Comparison of ENCODE assay signal across 1 cellular context in the genomic region with DNA sequence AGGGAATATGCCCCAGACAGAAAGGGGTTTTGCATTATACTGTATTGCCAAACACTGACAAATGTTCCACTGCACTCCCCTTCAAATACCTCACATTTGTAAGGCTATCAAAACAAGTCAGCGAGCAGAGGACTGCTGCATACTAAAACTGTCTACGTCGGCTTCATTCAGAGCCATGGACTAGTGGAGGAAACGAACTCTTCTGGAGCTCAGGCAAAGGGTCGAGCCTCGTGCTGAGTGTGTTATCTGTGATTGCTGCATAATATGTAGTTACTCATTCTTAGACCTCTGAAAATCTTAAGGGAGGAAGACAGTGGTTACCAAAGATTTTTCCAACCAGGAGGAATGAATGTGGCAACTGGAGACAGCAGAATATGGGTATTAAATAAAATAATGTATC.
TF ChIP-seq lines count a peak whose summit lies in the region.

No MANE protein-coding gene starts in this region.

TF ChIP-seq in GM23338, 12 proteins besides CTCF, POLR2A, EP300 and RAD21 (continued from another document):
- TF ChIP-seq, protein P1, sequence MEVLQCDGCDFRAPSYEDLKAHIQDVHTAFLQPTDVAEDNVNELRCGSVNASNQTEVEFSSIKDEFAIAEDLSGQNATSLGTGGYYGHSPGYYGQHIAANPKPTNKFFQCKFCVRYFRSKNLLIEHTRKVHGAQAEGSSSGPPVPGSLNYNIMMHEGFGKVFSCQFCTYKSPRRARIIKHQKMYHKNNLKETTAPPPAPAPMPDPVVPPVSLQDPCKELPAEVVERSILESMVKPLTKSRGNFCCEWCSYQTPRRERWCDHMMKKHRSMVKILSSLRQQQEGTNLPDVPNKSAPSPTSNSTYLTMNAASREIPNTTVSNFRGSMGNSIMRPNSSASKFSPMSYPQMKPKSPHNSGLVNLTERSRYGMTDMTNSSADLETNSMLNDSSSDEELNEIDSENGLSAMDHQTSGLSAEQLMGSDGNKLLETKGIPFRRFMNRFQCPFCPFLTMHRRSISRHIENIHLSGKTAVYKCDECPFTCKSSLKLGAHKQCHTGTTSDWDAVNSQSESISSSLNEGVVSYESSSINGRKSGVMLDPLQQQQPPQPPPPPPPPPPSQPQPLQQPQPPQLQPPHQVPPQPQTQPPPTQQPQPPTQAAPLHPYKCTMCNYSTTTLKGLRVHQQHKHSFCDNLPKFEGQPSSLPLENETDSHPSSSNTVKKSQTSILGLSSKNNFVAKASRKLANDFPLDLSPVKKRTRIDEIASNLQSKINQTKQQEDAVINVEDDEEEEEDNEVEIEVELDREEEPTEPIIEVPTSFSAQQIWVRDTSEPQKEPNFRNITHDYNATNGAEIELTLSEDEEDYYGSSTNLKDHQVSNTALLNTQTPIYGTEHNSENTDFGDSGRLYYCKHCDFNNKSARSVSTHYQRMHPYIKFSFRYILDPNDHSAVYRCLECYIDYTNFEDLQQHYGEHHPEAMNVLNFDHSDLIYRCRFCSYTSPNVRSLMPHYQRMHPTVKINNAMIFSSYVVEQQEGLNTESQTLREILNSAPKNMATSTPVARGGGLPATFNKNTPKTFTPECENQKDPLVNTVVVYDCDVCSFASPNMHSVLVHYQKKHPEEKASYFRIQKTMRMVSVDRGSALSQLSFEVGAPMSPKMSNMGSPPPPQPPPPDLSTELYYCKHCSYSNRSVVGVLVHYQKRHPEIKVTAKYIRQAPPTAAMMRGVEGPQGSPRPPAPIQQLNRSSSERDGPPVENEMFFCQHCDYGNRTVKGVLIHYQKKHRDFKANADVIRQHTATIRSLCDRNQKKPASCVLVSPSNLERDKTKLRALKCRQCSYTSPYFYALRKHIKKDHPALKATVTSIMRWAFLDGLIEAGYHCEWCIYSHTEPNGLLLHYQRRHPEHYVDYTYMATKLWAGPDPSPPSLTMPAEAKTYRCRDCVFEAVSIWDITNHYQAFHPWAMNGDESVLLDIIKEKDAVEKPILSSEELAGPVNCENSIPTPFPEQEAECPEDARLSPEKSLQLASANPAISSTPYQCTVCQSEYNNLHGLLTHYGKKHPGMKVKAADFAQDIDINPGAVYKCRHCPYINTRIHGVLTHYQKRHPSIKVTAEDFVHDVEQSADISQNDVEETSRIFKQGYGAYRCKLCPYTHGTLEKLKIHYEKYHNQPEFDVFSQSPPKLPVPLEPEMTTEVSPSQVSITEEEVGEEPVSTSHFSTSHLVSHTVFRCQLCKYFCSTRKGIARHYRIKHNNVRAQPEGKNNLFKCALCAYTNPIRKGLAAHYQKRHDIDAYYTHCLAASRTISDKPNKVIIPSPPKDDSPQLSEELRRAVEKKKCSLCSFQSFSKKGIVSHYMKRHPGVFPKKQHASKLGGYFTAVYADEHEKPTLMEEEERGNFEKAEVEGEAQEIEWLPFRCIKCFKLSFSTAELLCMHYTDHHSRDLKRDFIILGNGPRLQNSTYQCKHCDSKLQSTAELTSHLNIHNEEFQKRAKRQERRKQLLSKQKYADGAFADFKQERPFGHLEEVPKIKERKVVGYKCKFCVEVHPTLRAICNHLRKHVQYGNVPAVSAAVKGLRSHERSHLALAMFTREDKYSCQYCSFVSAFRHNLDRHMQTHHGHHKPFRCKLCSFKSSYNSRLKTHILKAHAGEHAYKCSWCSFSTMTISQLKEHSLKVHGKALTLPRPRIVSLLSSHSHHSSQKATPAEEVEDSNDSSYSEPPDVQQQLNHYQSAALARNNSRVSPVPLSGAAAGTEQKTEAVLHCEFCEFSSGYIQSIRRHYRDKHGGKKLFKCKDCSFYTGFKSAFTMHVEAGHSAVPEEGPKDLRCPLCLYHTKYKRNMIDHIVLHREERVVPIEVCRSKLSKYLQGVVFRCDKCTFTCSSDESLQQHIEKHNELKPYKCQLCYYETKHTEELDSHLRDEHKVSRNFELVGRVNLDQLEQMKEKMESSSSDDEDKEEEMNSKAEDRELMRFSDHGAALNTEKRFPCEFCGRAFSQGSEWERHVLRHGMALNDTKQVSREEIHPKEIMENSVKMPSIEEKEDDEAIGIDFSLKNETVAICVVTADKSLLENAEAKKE (CRISPR knock-in tag; IDR thresholded peaks at IDR 0.05): no peak
- TF ChIP-seq JUNB (IDR thresholded peaks at IDR 0.05; ENCODE audit: unreplicated experiment): no peak
- TF ChIP-seq NANOG (IDR thresholded peaks at IDR 0.05; ENCODE audit: borderline replicate concordance): no peak
- TF ChIP-seq, protein P2, sequence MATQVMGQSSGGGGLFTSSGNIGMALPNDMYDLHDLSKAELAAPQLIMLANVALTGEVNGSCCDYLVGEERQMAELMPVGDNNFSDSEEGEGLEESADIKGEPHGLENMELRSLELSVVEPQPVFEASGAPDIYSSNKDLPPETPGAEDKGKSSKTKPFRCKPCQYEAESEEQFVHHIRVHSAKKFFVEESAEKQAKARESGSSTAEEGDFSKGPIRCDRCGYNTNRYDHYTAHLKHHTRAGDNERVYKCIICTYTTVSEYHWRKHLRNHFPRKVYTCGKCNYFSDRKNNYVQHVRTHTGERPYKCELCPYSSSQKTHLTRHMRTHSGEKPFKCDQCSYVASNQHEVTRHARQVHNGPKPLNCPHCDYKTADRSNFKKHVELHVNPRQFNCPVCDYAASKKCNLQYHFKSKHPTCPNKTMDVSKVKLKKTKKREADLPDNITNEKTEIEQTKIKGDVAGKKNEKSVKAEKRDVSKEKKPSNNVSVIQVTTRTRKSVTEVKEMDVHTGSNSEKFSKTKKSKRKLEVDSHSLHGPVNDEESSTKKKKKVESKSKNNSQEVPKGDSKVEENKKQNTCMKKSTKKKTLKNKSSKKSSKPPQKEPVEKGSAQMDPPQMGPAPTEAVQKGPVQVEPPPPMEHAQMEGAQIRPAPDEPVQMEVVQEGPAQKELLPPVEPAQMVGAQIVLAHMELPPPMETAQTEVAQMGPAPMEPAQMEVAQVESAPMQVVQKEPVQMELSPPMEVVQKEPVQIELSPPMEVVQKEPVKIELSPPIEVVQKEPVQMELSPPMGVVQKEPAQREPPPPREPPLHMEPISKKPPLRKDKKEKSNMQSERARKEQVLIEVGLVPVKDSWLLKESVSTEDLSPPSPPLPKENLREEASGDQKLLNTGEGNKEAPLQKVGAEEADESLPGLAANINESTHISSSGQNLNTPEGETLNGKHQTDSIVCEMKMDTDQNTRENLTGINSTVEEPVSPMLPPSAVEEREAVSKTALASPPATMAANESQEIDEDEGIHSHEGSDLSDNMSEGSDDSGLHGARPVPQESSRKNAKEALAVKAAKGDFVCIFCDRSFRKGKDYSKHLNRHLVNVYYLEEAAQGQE (IDR thresholded peaks at IDR 0.05; ENCODE audit: unreplicated experiment): no peak
- TF ChIP-seq POLR2AphosphoS5 (IDR thresholded peaks at IDR 0.05; ENCODE audit: low read depth): no peak
- TF ChIP-seq ZNF114 (CRISPR knock-in tag; IDR thresholded peaks at IDR 0.05): no peak
- TF ChIP-seq CREB1 (CRISPR knock-in tag; IDR thresholded peaks at IDR 0.05; ENCODE audit: low read depth): no peak
- TF ChIP-seq STAT1 (IDR thresholded peaks at IDR 0.05; ENCODE audit: unreplicated experiment): no peak
